1 cellular context compared by ENCODE assay signal in the genomic region with DNA sequence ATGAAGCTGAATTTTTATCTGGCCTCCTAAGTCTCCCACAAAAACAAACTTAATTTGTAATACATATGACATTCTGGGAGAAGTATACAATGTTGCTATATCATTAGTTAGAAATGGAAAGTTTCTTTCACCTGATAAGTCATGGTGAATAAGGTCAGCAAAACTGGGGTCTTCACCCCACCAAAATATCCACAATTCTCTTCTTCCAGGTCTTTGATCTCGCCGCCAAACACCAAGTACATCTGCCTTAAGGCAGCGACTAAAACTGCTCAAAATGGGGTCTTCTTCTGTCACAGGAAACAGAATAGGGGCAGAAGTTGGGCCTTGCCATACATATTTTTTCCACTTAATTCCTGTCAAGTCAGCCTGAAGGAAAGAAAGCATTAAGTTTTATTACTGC.
TF ChIP-seq lines count a peak whose summit lies in the region.

No MANE protein-coding gene starts in this region.

TF ChIP-seq in IMR-90, 13 proteins besides CTCF, POLR2A, EP300 and RAD21 (continued from another document):
- TF ChIP-seq, protein P1, sequence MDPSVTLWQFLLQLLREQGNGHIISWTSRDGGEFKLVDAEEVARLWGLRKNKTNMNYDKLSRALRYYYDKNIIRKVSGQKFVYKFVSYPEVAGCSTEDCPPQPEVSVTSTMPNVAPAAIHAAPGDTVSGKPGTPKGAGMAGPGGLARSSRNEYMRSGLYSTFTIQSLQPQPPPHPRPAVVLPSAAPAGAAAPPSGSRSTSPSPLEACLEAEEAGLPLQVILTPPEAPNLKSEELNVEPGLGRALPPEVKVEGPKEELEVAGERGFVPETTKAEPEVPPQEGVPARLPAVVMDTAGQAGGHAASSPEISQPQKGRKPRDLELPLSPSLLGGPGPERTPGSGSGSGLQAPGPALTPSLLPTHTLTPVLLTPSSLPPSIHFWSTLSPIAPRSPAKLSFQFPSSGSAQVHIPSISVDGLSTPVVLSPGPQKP (IDR thresholded peaks at IDR 0.05; ENCODE audit: borderline replicate concordance, low read depth, low read length): no peak
- TF ChIP-seq SMC3 (IDR thresholded peaks at IDR 0.05; ENCODE audit: low read depth, low read length): no peak
- no peak for TF ChIP-seq FOS (IDR thresholded peaks at IDR 0.05; ENCODE audit: low read depth, low read length)
TF ChIP-seq in IMR-90: peak in this region for 0.
